In genomic region chr4:16707874-16708273, GRCh38 we compare ENCODE assay signal across 14 cellular contexts.
"Had no signal": no experiment of that assay in that cellular context is flagged by ENCODE, and none has a peak within 500 bp of the region (broad histone marks: within the 10 kb centered on the region; RNA-seq: fewer than 3 reads in every experiment).

No MANE protein-coding gene starts in this region.

- H3K4me1 ChIP-seq: gastrocnemius medialis had no signal

- H3K36me3 ChIP-seq: brain microvascular endothelial cell, gastrocnemius medialis, pancreas, stomach, thoracic aorta had no signal

- H3K27me3 ChIP-seq: brain microvascular endothelial cell, gastrocnemius medialis, pancreas, stomach had no signal

- H3K27ac ChIP-seq: brain microvascular endothelial cell, gastrocnemius medialis, pancreas, stomach, thoracic aorta, VCaP had no signal

- H3K4me3 ChIP-seq: gastrocnemius medialis, pancreas, stomach, thoracic aorta had no signal

- H3K9me3 ChIP-seq: gastrocnemius medialis, pancreas, stomach, thoracic aorta had no signal

- DNase-seq: activated CD4-positive, alpha-beta T cell treated with anti-CD3 and anti-CD28 coated beads for 36 hours; activated CD8-positive, alpha-beta memory T cell treated with anti-CD3 and anti-CD28 coated beads, Interleukin-2, amount 50 U/mL, for 48 hours; activated CD8-positive, alpha-beta T cell treated with anti-CD3 and anti-CD28 coated beads for 36 hours; activated naive CD4-positive, alpha-beta T cell; brain microvascular endothelial cell; cerebellar nuclear complex; gastrocnemius medialis; left ventricle myocardium superior; pancreas; stimulated activated CD4-positive, alpha-beta T cell treated with anti-CD3 and anti-CD28 coated beads, Interleukin-4, amount 100 ng/mL, for 24 hours; stomach; T-helper 9 cell had no signal

- FAIRE-seq: pancreas had no signal
